8 cellular contexts compared by ENCODE assay signal in the genomic region with DNA sequence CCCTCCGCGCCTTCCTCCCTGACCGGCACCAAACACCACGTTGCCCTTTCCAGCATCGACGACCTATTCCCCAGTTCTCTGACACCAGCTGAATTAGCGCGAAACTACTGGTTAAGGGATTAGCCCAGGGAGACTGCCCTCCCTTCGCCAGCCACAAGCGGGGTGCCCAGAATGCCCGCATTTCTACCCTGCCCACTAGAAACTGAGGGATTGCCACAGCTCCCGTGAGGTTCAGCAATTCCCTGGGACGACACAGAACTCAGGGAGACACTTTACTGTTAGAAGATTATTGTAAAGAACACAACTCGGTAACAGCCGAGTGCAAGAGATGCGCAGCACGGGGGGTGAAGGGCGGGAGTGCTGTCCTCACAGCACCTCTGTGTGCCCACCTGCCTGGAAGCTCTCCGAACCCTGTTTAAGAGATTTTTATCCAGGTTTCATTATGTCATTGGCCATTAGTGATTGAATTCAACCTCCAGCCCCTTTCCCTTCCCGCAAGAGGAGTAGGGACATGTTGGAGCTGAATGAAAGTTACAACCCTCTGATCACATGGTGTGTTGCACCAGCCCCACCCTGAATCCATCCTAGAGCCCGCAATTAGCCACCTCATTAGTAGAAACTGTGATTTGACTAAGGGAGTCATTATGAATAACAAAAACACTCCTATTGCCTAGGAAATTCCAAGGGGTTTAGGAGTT. TPM values are rescaled to one million over a fixed set of nuclear protein-coding genes. Genes with fewer than 3 reads are reported as not detected.
DNase-seq lines count a peak whose midpoint lies in the region; ATAC-seq and TF ChIP-seq lines count a peak whose summit lies in the region.

No MANE protein-coding gene starts in this region.

- peak overlapping the region; percentile 89 for H2AFZ ChIP-seq in SK-N-SH (ENCODE audit: low read depth)

- CTCF ChIA-PET in SK-N-SH (lab: Yijun Ruan, JAX): interaction anchor here (0.6 to 4.4 kb wide), 28 partner anchors 8 to 444 kb away, joined by 3 to 38 read pairs (median 5); a partner anchor contains a TSS
- CTCF ChIA-PET in activated CD8-positive, alpha-beta T cell treated with anti-CD3 and anti-CD28 coated beads, Interleukin-2, amount 10 ng/mL, durations not matched to agents 7 days and 5 days (lab: Charles Lee): interaction anchor here (0.8 to 3.9 kb wide), 10 partner anchors 11 to 360 kb away, joined by 3 to 34 read pairs (median 6); no protein-coding TSS in a partner anchor

- H3K9me3 ChIP-seq in SK-N-SH: no peaks in the 10 kb centered on the region
- peaks cover 0 to 2% (median 0%) of the 10 kb centered on the region in 5 donors for H3K9me3 ChIP-seq in subcutaneous abdominal adipose tissue (ENCODE audit: control insufficient read depth in 5 of 5, low read length in 5 of 5)

- H3K4me1 Mint-ChIP-seq in activated CD8-positive, alpha-beta T cell treated with anti-CD3 and anti-CD28 coated beads, Interleukin-2, amount 10 ng/mL, durations not matched to agents 7 days and 5 days (ENCODE audit: low read depth): peaks cover 42% of the 10 kb centered on the region

- H3K9ac ChIP-seq in SK-N-SH: peak overlapping the region; percentile 78
- peak overlapping the region; percentile 56 to 90 (median 73) for H3K9ac ChIP-seq in subcutaneous abdominal adipose tissue (ENCODE audit: low read length in 5 of 5)

- no peaks in the 10 kb centered on the region for H3K79me2 ChIP-seq in SK-N-SH (ENCODE audit: insufficient read depth)

- no peaks in the 10 kb centered on the region for H3K27me3 Mint-ChIP-seq in activated CD8-positive, alpha-beta T cell treated with anti-CD3 and anti-CD28 coated beads, Interleukin-2, amount 10 ng/mL, durations not matched to agents 7 days and 5 days (ENCODE audit: low read depth)

- H3K27ac ChIP-seq in SK-N-SH (ENCODE audit: low read depth in 2 of 2, low read length in 1 of 2) (peak overlapping the region; percentile 68 to 86; a peak in 2 of 4 replicates), subcutaneous abdominal adipose tissue (ENCODE audit: low read depth, low read length) (peak overlapping the region; percentile 84)

- H3K4me1 ChIP-seq in SK-N-SH (ENCODE audit: control insufficient read depth in 1 of 2, insufficient read depth in 2 of 2, low read depth in 1 of 2, low read length in 1 of 2) (peaks cover 4 to 14% of the 10 kb centered on the region in 2 experiments; a peak in 2 of 4 replicates), subcutaneous abdominal adipose tissue (ENCODE audit: control insufficient read depth in 5 of 5, insufficient read depth in 5 of 5, low read length in 5 of 5) (peaks cover 2 to 20% (median 10%) of the 10 kb centered on the region in 5 donors)

- H3K4me3 ChIP-seq in SK-N-SH (ENCODE audit: low read depth in 2 of 2, low read length in 1 of 2): peak overlapping the region; percentile 46 to 71; a peak in 3 of 4 replicates
- peak overlapping the region; percentile 45 for H3K4me3 ChIP-seq in iPS-11a (ENCODE audit: low read depth, low read length)
- H3K4me3 ChIP-seq in subcutaneous abdominal adipose tissue (ENCODE audit: low read depth in 1 of 5, low read length in 5 of 5): peak overlapping the region; percentile 65 to 68 (median 66)

- peak overlapping the region; percentile 87 for H3K27ac Mint-ChIP-seq in activated CD8-positive, alpha-beta T cell treated with anti-CD3 and anti-CD28 coated beads, Interleukin-2, amount 10 ng/mL, durations not matched to agents 7 days and 5 days

- no peak for TF ChIP-seq RAD21 in SK-N-SH (IDR thresholded peaks at IDR 0.05; ENCODE audit: low read length)

- no peaks in the 10 kb centered on the region for H3K9me2 ChIP-seq in SK-N-SH

- no peak for DNase-seq in SK-N-SH
- no peak for DNase-seq in activated CD8-positive, alpha-beta T cell treated with anti-CD3 and anti-CD28 coated beads, Interleukin-2, amount 10 ng/mL, durations not matched to agents 7 days and 5 days

- POLR2A ChIA-PET in SK-N-SH (lab: Yijun Ruan, JAX): interaction anchor here (1.7 kb wide), 2 partner anchors 12 to 25 kb away, joined by 10 read pairs; a partner anchor contains a TSS
- POLR2A ChIA-PET in activated CD8-positive, alpha-beta T cell treated with anti-CD3 and anti-CD28 coated beads, Interleukin-2, amount 10 ng/mL, durations not matched to agents 7 days and 5 days (lab: Charles Lee): no interaction called here

- 83% methylated on average over 18 of the region's 21 CpGs for WGBS in SK-N-SH (ENCODE audit: low lambda C conversion rate)

- H3K36me3 Mint-ChIP-seq in activated CD8-positive, alpha-beta T cell treated with anti-CD3 and anti-CD28 coated beads, Interleukin-2, amount 10 ng/mL, durations not matched to agents 7 days and 5 days (ENCODE audit: low read depth): no peaks in the 10 kb centered on the region

- H3K9me3 Mint-ChIP-seq in activated CD8-positive, alpha-beta T cell treated with anti-CD3 and anti-CD28 coated beads, Interleukin-2, amount 10 ng/mL, durations not matched to agents 7 days and 5 days (ENCODE audit: insufficient read depth): no peaks in the 10 kb centered on the region

- no peaks in the 10 kb centered on the region for H3K36me3 ChIP-seq in SK-N-SH (replicated peaks in 1 of 2; ENCODE audit: control insufficient read depth in 1 of 2, insufficient read depth in 2 of 2, low read length in 1 of 2)
- H3K36me3 ChIP-seq in subcutaneous abdominal adipose tissue (ENCODE audit: control insufficient read depth in 5 of 5, insufficient read depth in 5 of 5, low read length in 5 of 5): no peaks in the 10 kb centered on the region

- peak overlapping the region; percentile 77; the same call in 1 of the 2 replicates for H3K4me2 ChIP-seq in SK-N-SH

- ATAC-seq in SK-N-SH treated with all-trans-retinoic acid at 6 μM for 48 hours (no peak), GM18870 (IDR thresholded peaks at IDR 0.05; ENCODE audit: unreplicated experiment) (no peak), HG02885 (IDR thresholded peaks at IDR 0.05; ENCODE audit: poor library complexity, unreplicated experiment) (no peak), GM21529 (IDR thresholded peaks at IDR 0.05; ENCODE audit: unreplicated experiment) (no peak)
- no peak for ATAC-seq in activated CD8-positive, alpha-beta T cell treated with anti-CD3 and anti-CD28 coated beads, Interleukin-2, amount 10 ng/mL, durations not matched to agents 7 days and 5 days

- no peak for TF ChIP-seq CTCF in SK-N-SH (IDR thresholded peaks at IDR 0.05)

- no peaks in the 10 kb centered on the region for H4K20me1 ChIP-seq in SK-N-SH (ENCODE audit: insufficient read depth)

- H3F3A ChIP-seq in SK-N-SH (replicated peaks; ENCODE audit: insufficient read depth): no peaks in the 10 kb centered on the region

- peak overlapping the region; percentile 78 for H3K4me3 Mint-ChIP-seq in activated CD8-positive, alpha-beta T cell treated with anti-CD3 and anti-CD28 coated beads, Interleukin-2, amount 10 ng/mL, durations not matched to agents 7 days and 5 days

- H3K27me3 ChIP-seq in SK-N-SH (ENCODE audit: insufficient read depth) (no peaks in the 10 kb centered on the region), subcutaneous abdominal adipose tissue (ENCODE audit: control insufficient read depth in 5 of 5, insufficient read depth in 4 of 5, low read length in 5 of 5) (peaks cover 0 to 9% (median 0%) of the 10 kb centered on the region in 5 donors)

- no peak for TF ChIP-seq EP300 in SK-N-SH (IDR thresholded peaks at IDR 0.05; ENCODE audit: borderline replicate concordance in 1 of 2, low read depth in 1 of 2, low read length in 1 of 2)

TF ChIP-seq in SK-N-SH treated with all-trans-retinoic acid at 6 μM for 48 hours, 23 proteins besides CTCF, POLR2A, EP300 and RAD21 (continues in another document):
- TF ChIP-seq, protein P1, sequence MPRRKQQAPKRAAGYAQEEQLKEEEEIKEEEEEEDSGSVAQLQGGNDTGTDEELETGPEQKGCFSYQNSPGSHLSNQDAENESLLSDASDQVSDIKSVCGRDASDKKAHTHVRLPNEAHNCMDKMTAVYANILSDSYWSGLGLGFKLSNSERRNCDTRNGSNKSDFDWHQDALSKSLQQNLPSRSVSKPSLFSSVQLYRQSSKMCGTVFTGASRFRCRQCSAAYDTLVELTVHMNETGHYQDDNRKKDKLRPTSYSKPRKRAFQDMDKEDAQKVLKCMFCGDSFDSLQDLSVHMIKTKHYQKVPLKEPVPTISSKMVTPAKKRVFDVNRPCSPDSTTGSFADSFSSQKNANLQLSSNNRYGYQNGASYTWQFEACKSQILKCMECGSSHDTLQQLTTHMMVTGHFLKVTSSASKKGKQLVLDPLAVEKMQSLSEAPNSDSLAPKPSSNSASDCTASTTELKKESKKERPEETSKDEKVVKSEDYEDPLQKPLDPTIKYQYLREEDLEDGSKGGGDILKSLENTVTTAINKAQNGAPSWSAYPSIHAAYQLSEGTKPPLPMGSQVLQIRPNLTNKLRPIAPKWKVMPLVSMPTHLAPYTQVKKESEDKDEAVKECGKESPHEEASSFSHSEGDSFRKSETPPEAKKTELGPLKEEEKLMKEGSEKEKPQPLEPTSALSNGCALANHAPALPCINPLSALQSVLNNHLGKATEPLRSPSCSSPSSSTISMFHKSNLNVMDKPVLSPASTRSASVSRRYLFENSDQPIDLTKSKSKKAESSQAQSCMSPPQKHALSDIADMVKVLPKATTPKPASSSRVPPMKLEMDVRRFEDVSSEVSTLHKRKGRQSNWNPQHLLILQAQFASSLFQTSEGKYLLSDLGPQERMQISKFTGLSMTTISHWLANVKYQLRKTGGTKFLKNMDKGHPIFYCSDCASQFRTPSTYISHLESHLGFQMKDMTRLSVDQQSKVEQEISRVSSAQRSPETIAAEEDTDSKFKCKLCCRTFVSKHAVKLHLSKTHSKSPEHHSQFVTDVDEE (CRISPR knock-in tag; IDR thresholded peaks at IDR 0.05): no peak
- no peak for TF ChIP-seq ZFP3 (CRISPR knock-in tag; IDR thresholded peaks at IDR 0.05)

RNA-seq across cellular contexts. Expression of a gene that starts 15.8 kb away (rescaled TPM):
- polyA plus RNA-seq in SK-N-SH (2012; rRNA removed): 0.03 TPM in 2 replicates
- polyA plus RNA-seq in SK-N-SH (2012; cell fraction: cytosol; rRNA removed): 0.04 and 0.07 TPM in 2 replicates
- polyA plus RNA-seq in SK-N-SH (2012; cell fraction: nucleus; rRNA removed): 0.12 TPM in 1 of 2 replicates, not detected in the other
- total RNA-seq in activated CD8-positive, alpha-beta T cell treated with anti-CD3 and anti-CD28 coated beads, Interleukin-2, amount 10 ng/mL, durations not matched to agents 7 days and 5 days: under 1 TPM in 1 of 2 experiments, not detected in 1; 0.10 TPM

RNA-seq across cellular contexts. Expression of a gene that starts 24.2 kb away (rescaled TPM):
- polyA plus RNA-seq in SK-N-SH (2012; rRNA removed): 13.0 and 17.7 TPM in 2 replicates
- 12.7 and 13.7 TPM in 2 replicates for polyA plus RNA-seq in SK-N-SH (2012; cell fraction: cytosol; rRNA removed)
- 18.3 and 28.2 TPM in 2 replicates for polyA plus RNA-seq in SK-N-SH (2012; cell fraction: nucleus; rRNA removed)
- 10 to 100 TPM; 15.5 to 16.8 TPM for total RNA-seq in activated CD8-positive, alpha-beta T cell treated with anti-CD3 and anti-CD28 coated beads, Interleukin-2, amount 10 ng/mL, durations not matched to agents 7 days and 5 days
